Comparison of ENCODE assay signal across 8 cellular contexts in the genomic region with DNA sequence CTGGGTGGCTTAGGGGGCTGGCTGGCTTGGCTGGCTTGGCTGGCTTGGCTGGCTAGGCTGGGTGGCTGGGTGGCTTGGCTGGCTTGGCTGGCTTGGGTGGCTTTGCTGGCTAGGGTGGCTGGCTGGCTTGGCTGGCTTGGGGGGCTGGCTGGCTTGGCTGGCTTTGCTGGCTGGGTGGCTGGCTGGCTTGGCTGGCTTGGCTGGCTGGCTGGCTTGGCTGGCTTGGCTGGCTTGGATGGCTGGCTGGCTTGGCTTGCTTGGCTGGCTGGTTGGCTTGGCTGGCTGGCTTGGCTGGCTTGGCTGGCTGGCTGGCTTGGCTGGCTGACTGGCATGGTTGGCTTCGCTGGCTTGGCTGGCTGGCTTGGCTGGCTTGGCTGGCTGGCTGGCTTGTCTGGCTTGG.
DNase-seq lines count a peak whose midpoint lies in the region; ATAC-seq and TF ChIP-seq lines count a peak whose summit lies in the region.
"Not testable (repeated sequence)": the region's sequence is repeated elsewhere in the genome, so short reads cannot be mapped to it uniquely, and the experiment has no call there.

No MANE protein-coding gene starts in this region.

- not testable (repeated sequence) for H3K4me1 ChIP-seq in Peyer's patch; right lobe of liver; aorta (ENCODE audit: control insufficient read depth in 1 of 2, insufficient read depth in 2 of 2, low read length in 2 of 2)

- not testable (repeated sequence) for TF ChIP-seq POLR2A in Peyer's patch (IDR thresholded peaks at IDR 0.05); right lobe of liver (IDR thresholded peaks at IDR 0.05)

- not testable (repeated sequence) for ATAC-seq in Right ventricle myocardium superior (ENCODE audit: poor library complexity); right lobe of liver; aorta (ENCODE audit: low FRiP score)

- H3K36me3 ChIP-seq in Peyer's patch; right lobe of liver; aorta (ENCODE audit: control insufficient read depth in 1 of 2, insufficient read depth in 2 of 2, low read length in 1 of 2): not testable (repeated sequence)

- not testable (repeated sequence) for H3K9me3 Mint-ChIP-seq in osteocyte (ENCODE audit: unreplicated experiment)

- H3K36me3 Mint-ChIP-seq in osteocyte (ENCODE audit: unreplicated experiment): not testable (repeated sequence)

- H3K27ac ChIP-seq in Peyer's patch; right lobe of liver; aorta (ENCODE audit: low read depth in 1 of 2, low read length in 2 of 2): not testable (repeated sequence)

- not testable (repeated sequence) for H3K9me3 ChIP-seq in Peyer's patch; right lobe of liver; aorta (ENCODE audit: control insufficient read depth, low read length)

- not testable (repeated sequence) for H3K4me3 Mint-ChIP-seq in osteocyte (ENCODE audit: unreplicated experiment)

- DNase-seq in Peyer's patch: peak in 2 of 3 donors; percentile 11 to 47
- DNase-seq in activated CD8-positive, alpha-beta memory T cell treated with anti-CD3 and anti-CD28 coated beads for 24 hours: peak; percentile 60
- DNase-seq in activated gamma-delta T cell treated with Interleukin-2 at 50 U/mL for 16 hours: peak; percentile 8
- peak; percentile 75 for DNase-seq in Right ventricle myocardium superior
- peak; percentile 33 to 65 (median 51) for DNase-seq in right lobe of liver
- DNase-seq in osteocyte (ENCODE audit: extremely low spot score, unreplicated experiment): peak; percentile 95
- DNase-seq in stimulated activated CD4-positive, alpha-beta T cell treated with anti-CD3 and anti-CD28 coated beads, Interleukin-4, amount 100 ng/mL, for 24 hours: peak; percentile 16
- peak; percentile 67 to 82 for DNase-seq in aorta

- H3K27me3 Mint-ChIP-seq in osteocyte (ENCODE audit: unreplicated experiment): not testable (repeated sequence)

- H3K27ac Mint-ChIP-seq in osteocyte (ENCODE audit: unreplicated experiment): not testable (repeated sequence)

- not testable (repeated sequence) for H3K27me3 ChIP-seq in Peyer's patch; right lobe of liver; aorta (ENCODE audit: control insufficient read depth in 1 of 2, insufficient read depth in 2 of 2, low read length in 1 of 2)

- TF ChIP-seq CTCF in Peyer's patch (IDR thresholded peaks at IDR 0.05); right lobe of liver (IDR thresholded peaks at IDR 0.05); osteocyte (IDR thresholded peaks at IDR 0.05): not testable (repeated sequence)

- 50% methylated on average over 1 of the region's 1 CpG for WGBS in right lobe of liver (ENCODE audit: insufficient coverage, low coverage, low lambda C conversion rate, missing lambda C conversion rate)
- whole genome bisulfite sequencing in aorta, 2 donors: 67 to 69% methylated on average over 1 of the region's 1 CpG

- intact Hi-C loops in Right ventricle myocardium superior (cut with DNase I); right lobe of liver (cut with DNase I); aorta (cut with DNase I): not testable (repeated sequence)

- not testable (repeated sequence) for H3K4me3 ChIP-seq in Peyer's patch; right lobe of liver; aorta (ENCODE audit: low read length in 2 of 2)

- not testable (repeated sequence) for H3K4me1 Mint-ChIP-seq in osteocyte (ENCODE audit: unreplicated experiment)

Comparison
In these comparisons a context has a peak if more than half of its experiments do, and no peak if none do; other contexts are left out.
1. DNase-seq: peak in every context shown above with its lines; median percentile 95 in osteocyte; 75 in Right ventricle myocardium superior; 74 in aorta; 60 in activated CD8-positive, alpha-beta memory T cell treated with anti-CD3 and anti-CD28 coated beads for 24 hours; 51 in right lobe of liver; 29 in Peyer's patch; 16 in stimulated activated CD4-positive, alpha-beta T cell treated with anti-CD3 and anti-CD28 coated beads, Interleukin-4, amount 100 ng/mL, for 24 hours; 8 in activated gamma-delta T cell treated with Interleukin-2 at 50 U/mL for 16 hours.